In genomic region chr11:114318361-114318760, GRCh38 we compare ENCODE assay signal across 14 cellular contexts. TPM values are rescaled to one million over a fixed set of nuclear protein-coding genes. Genes with fewer than 3 reads are reported as not detected.
DNase-seq lines count a peak whose midpoint lies in the region; ATAC-seq and TF ChIP-seq lines count a peak whose summit lies in the region.
"Had no signal": no experiment of that assay in that cellular context is flagged by ENCODE, and none has a peak within 500 bp of the region (broad histone marks: within the 10 kb centered on the region; RNA-seq: fewer than 3 reads in every experiment).

No MANE protein-coding gene starts in this region.

- H3K9me3 ChIP-seq in tibial artery, result no peaks in the 10 kb centered on the region
- H3K9me3 ChIP-seq: sigmoid colon, tibial nerve had no signal

- ATAC-seq in HG03439 (IDR thresholded peaks at IDR 0.05; ENCODE audit: unreplicated experiment), result no peak

- H3K4me3 ChIP-seq in tibial artery, result no peak overlapping the region
- H3K4me3 ChIP-seq: sigmoid colon, tibial nerve had no signal

- H3K27me3 ChIP-seq in tibial artery, result no peaks in the 10 kb centered on the region
- H3K27me3 ChIP-seq: sigmoid colon, tibial nerve had no signal

- H3K27ac Mint-ChIP-seq in activated naive CD4-positive, alpha-beta T cell treated with anti-CD3 and anti-CD28 coated beads, Interleukin-2, amount 50 U/mL, for 24 hours, result peak overlapping the region; percentile 47
- peak overlapping the region; percentile 37 for H3K27ac Mint-ChIP-seq in endothelial cell (ENCODE audit: unreplicated experiment)
- H3K27ac Mint-ChIP-seq: immature natural killer cell had no signal

- no peaks in the 10 kb centered on the region for H3K9me3 Mint-ChIP-seq in activated naive CD4-positive, alpha-beta T cell treated with anti-CD3 and anti-CD28 coated beads, Interleukin-2, amount 50 U/mL, for 24 hours
- H3K9me3 Mint-ChIP-seq in endothelial cell (ENCODE audit: unreplicated experiment), result no peaks in the 10 kb centered on the region
- H3K9me3 Mint-ChIP-seq: immature natural killer cell had no signal

- H3K4me1 ChIP-seq in tibial artery, result peaks cover 4 to 94% (median 63%) of the 10 kb centered on the region in 4 donors

- no peak for DNase-seq in activated naive CD4-positive, alpha-beta T cell treated with anti-CD3 and anti-CD28 coated beads, Interleukin-2, amount 50 U/mL, for 16 hours
- DNase-seq in NCI-H2196 treated with DMSO at 0.1 percent for 48 hours (lab: John Stamatoyannopoulos, UW; ENCODE audit: unreplicated experiment) (peak; percentile 26), endothelial cell (ENCODE audit: low spot score) (no peak), tibial artery (no peak), T1000 (lab: John Stamatoyannopoulos, UW) (no peak)
- DNase-seq in stimulated activated naive CD4-positive, alpha-beta T cell treated with Interleukin-2 at 50 U/mL for 16 hours (lab: John Stamatoyannopoulos, UW), result no peak
- DNase-seq: activated CD4-positive, alpha-beta T cell treated with anti-CD3 and anti-CD28 coated beads, Interleukin-2, amount 50 U/mL, for 4 hours; activated gamma-delta T cell; immature natural killer cell; sigmoid colon; T-helper 1 cell had no signal

- no peaks in the 10 kb centered on the region for H3K36me3 Mint-ChIP-seq in activated naive CD4-positive, alpha-beta T cell treated with anti-CD3 and anti-CD28 coated beads, Interleukin-2, amount 50 U/mL, for 24 hours
- H3K36me3 Mint-ChIP-seq in endothelial cell (ENCODE audit: low read depth, unreplicated experiment), result no peaks in the 10 kb centered on the region
- H3K36me3 Mint-ChIP-seq: immature natural killer cell had no signal

- intact Hi-C loops in tibial artery (cut with DNase I; ENCODE audit: low total_unique reads), result no loop called here

- H3K4me3 Mint-ChIP-seq in activated naive CD4-positive, alpha-beta T cell treated with anti-CD3 and anti-CD28 coated beads, Interleukin-2, amount 50 U/mL, for 24 hours, result peak overlapping the region; percentile 5
- H3K4me3 Mint-ChIP-seq in endothelial cell (ENCODE audit: unreplicated experiment), result no peak overlapping the region
- H3K4me3 Mint-ChIP-seq: immature natural killer cell had no signal

- H3K27ac ChIP-seq in tibial artery, result peak overlapping the region; percentile 50 to 83

- TF ChIP-seq CTCF in endothelial cell (IDR thresholded peaks at IDR 0.05; ENCODE audit: unreplicated experiment) (no peak), tibial artery (IDR thresholded peaks at IDR 0.05) (no peak)

- no peaks in the 10 kb centered on the region for H3K27me3 Mint-ChIP-seq in activated naive CD4-positive, alpha-beta T cell treated with anti-CD3 and anti-CD28 coated beads, Interleukin-2, amount 50 U/mL, for 24 hours
- H3K27me3 Mint-ChIP-seq in endothelial cell (ENCODE audit: unreplicated experiment), result peaks cover 3% of the 10 kb centered on the region

- H3K4me1 Mint-ChIP-seq in activated naive CD4-positive, alpha-beta T cell treated with anti-CD3 and anti-CD28 coated beads, Interleukin-2, amount 50 U/mL, for 24 hours, result peaks cover 60% of the 10 kb centered on the region
- peaks cover 22% of the 10 kb centered on the region for H3K4me1 Mint-ChIP-seq in endothelial cell (ENCODE audit: unreplicated experiment)

- peaks cover 23 to 41% (median 34%) of the 10 kb centered on the region in 3 donors for H3K36me3 ChIP-seq in tibial artery

RNA-seq across cellular contexts. Expression of gene NNMT, which starts 22.2 kb away (rescaled TPM):
- not detected for total RNA-seq in endothelial cell (ENCODE audit: unreplicated experiment)
